ENCODE assay signal across 10 cellular contexts in the genomic region with DNA sequence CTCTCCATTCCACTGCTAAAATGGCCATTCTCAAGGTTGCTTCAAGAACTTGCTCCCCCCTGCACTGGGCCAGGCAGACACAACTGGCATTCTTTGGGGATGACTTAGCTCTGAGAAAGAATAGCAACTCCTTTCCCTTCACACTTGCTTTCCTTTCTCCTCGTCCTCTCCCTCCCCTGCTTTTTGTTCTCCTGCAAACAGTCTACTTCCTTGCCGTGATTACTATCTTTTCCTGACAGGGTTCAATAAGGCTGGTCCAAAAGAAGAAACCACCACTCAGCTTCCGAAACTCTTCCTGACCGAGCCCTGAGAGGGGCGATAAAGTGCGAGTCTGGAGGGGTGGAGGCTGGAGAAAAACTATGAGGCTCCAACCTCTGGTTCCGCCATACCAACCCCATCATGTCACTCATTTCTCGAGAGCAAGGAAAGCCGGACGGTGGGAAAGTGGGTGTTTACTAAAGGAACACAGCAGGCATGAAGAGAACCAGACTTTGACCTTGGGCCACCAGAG. TPM values are rescaled to one million over a fixed set of nuclear protein-coding genes. Genes with fewer than 3 reads are reported as not detected.
DNase-seq lines count a peak whose midpoint lies in the region; ATAC-seq and TF ChIP-seq lines count a peak whose summit lies in the region.
"Had no signal": no experiment of that assay in that cellular context is flagged by ENCODE, and none has a peak within 500 bp of the region (broad histone marks: within the 10 kb centered on the region; RNA-seq: fewer than 3 reads in every experiment).

No MANE protein-coding gene starts in this region.

- H3K36me3 Mint-ChIP-seq in Calu3 (ENCODE audit: insufficient read depth, unreplicated experiment) (peaks cover 100% of the 10 kb centered on the region), progenitor cell of endocrine pancreas (ENCODE audit: insufficient read depth) (peaks cover 20% of the 10 kb centered on the region)

- peak overlapping the region; percentile 59 for H3K27ac Mint-ChIP-seq in Calu3 (ENCODE audit: unreplicated experiment)
- H3K27ac Mint-ChIP-seq in progenitor cell of endocrine pancreas: peak overlapping the region; percentile 90
- H3K27ac Mint-ChIP-seq: activated CD8-positive, alpha-beta T cell treated with anti-CD3 and anti-CD28 coated beads, Interleukin-2, amount 10 ng/mL, durations not matched to agents 7 days and 5 days had no signal

- H3K27ac ChIP-seq in WERI-Rb-1: peak overlapping the region; percentile 71

- H3K4me1 Mint-ChIP-seq in Calu3 (ENCODE audit: low read depth, unreplicated experiment): peaks cover 75% of the 10 kb centered on the region
- peaks cover 42% of the 10 kb centered on the region for H3K4me1 Mint-ChIP-seq in progenitor cell of endocrine pancreas (ENCODE audit: low read depth)

- ATAC-seq in GM19023 (IDR thresholded peaks at IDR 0.05; ENCODE audit: unreplicated experiment): no peak
- ATAC-seq in GM21576 (IDR thresholded peaks at IDR 0.05; ENCODE audit: unreplicated experiment): no peak
- no peak for ATAC-seq in HG03095 (IDR thresholded peaks at IDR 0.05; ENCODE audit: unreplicated experiment)
- ATAC-seq: activated CD8-positive, alpha-beta T cell treated with anti-CD3 and anti-CD28 coated beads, Interleukin-2, amount 10 ng/mL, durations not matched to agents 7 days and 5 days had no signal

- CTCF ChIA-PET in Calu3 (lab: Charles Lee): interaction anchor here (1.0 kb wide), 1 partner anchor 15 kb away, joined by 3 read pairs; no protein-coding TSS in a partner anchor

- H3K4me3 ChIP-seq in WERI-Rb-1 (ENCODE audit: low read depth, low read length): no peak overlapping the region
- H3K4me3 ChIP-seq in foreskin fibroblast (ENCODE audit: low read depth in 1 of 2, low read length in 2 of 2): peak overlapping the region; percentile 9 to 20

- no TSS peak for BruUV-seq in Calu3 (replicated peaks; lab: Mats Ljungman, UMichigan)

- H3K9me3 Mint-ChIP-seq in Calu3 (ENCODE audit: low read depth, unreplicated experiment): no peaks in the 10 kb centered on the region
- H3K9me3 Mint-ChIP-seq in progenitor cell of endocrine pancreas (ENCODE audit: low read depth): no peaks in the 10 kb centered on the region

- peaks cover 92% of the 10 kb centered on the region for H3K36me3 ChIP-seq in WERI-Rb-1

- no peaks in the 10 kb centered on the region for H3K27me3 ChIP-seq in WERI-Rb-1 (ENCODE audit: insufficient read depth, low read depth, severe bottlenecking)

- H3K4me3 Mint-ChIP-seq in Calu3 (ENCODE audit: low read depth, unreplicated experiment) (peak overlapping the region; percentile 37), progenitor cell of endocrine pancreas (ENCODE audit: low read depth) (no peak overlapping the region)
- H3K4me3 Mint-ChIP-seq: activated CD8-positive, alpha-beta T cell treated with anti-CD3 and anti-CD28 coated beads, Interleukin-2, amount 10 ng/mL, durations not matched to agents 7 days and 5 days had no signal

- intact Hi-C loops in Calu3 (cut with micrococcal nuclease; ENCODE audit: unreplicated experiment): no loop called here

- H3K9me3 ChIP-seq in WERI-Rb-1 (ENCODE audit: severe bottlenecking): no peaks in the 10 kb centered on the region

- TF ChIP-seq CTCF in Calu3 (IDR thresholded peaks at IDR 0.05; ENCODE audit: unreplicated experiment): no peak
- TF ChIP-seq CTCF in WERI-Rb-1 (IDR thresholded peaks at IDR 0.05; ENCODE audit: low read depth, low read length): no peak
- no peak for TF ChIP-seq CTCF in foreskin fibroblast (IDR thresholded peaks at IDR 0.05; ENCODE audit: low read depth, low read length)
- no peak for TF ChIP-seq CTCF in progenitor cell of endocrine pancreas (IDR thresholded peaks at IDR 0.05; ENCODE audit: unreplicated experiment)

- DNase-seq in Calu3: no peak
- DNase-seq in WERI-Rb-1: no peak
- peak; percentile 72 to 81 for DNase-seq in foreskin fibroblast
- DNase-seq in progenitor cell of endocrine pancreas (ENCODE audit: low spot score, unreplicated experiment): no peak
- DNase-seq in COLO829 (ENCODE audit: low spot score): no peak
- DNase-seq: activated CD8-positive, alpha-beta T cell treated with anti-CD3 and anti-CD28 coated beads, Interleukin-2, amount 10 ng/mL, durations not matched to agents 7 days and 5 days; OCI-M1 had no signal

- H3K27me3 Mint-ChIP-seq in Calu3 (ENCODE audit: unreplicated experiment): no peaks in the 10 kb centered on the region
- no peaks in the 10 kb centered on the region for H3K27me3 Mint-ChIP-seq in progenitor cell of endocrine pancreas

RNA-seq across cellular contexts. Expression of a gene that starts 5.0 kb away (rescaled TPM):
- total RNA-seq in Calu3 (2022): 140 and 153 TPM in 2 replicates
- 93.2 and 94.4 TPM in 2 replicates for total RNA-seq in progenitor cell of endocrine pancreas
- total RNA-seq: activated CD8-positive, alpha-beta T cell treated with anti-CD3 and anti-CD28 coated beads, Interleukin-2, amount 10 ng/mL, durations not matched to agents 7 days and 5 days had no signal

Comparison
In these comparisons a context has a peak if more than half of its experiments do, and no peak if none do; other contexts are left out.
1. DNase-seq: peak in foreskin fibroblast (2 of 2); none in Calu3 (single experiment), WERI-Rb-1 (single experiment), progenitor cell of endocrine pancreas (single experiment) and COLO829 (single experiment).